Comparison of ENCODE assay signal across 28 cellular contexts in the genomic region with DNA sequence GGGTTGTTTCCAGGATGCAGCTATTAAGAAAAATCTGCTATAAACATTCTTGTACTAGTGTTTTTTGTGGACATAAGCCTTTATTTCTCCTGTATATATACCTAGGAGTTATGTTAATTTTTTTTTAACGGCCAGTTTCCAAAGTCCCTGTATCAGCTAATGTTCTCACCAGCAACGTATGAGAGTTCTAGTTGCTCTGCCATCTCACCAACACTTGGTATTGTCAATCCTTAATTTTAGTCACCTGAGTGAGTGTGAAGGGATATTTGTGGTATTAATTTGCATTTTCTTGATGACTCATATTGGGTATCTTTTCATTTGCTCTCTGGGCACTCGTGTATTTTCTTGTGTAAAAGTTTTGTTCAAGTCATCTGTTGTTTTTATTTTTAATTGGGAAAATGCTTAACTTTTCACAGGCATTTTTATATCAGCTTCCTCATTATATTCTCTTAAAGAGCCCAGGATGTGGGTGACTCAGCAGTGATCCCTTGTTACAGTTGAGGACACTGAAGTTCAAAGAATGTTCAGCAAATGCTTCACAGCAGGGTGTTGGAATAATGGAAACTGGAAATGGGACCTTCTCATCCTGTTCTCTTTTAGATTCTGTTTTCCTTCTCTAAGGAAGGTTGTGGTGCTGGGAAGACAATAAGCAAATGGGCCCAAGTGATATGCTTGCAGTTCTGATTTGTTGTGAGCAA.
DNase-seq lines count a peak whose midpoint lies in the region; ATAC-seq, FAIRE-seq and TF ChIP-seq lines count a peak whose summit lies in the region.
"Had no signal": no experiment of that assay in that cellular context is flagged by ENCODE, and none has a peak within 500 bp of the region (broad histone marks: within the 10 kb centered on the region; RNA-seq: fewer than 3 reads in every experiment).

No MANE protein-coding gene starts in this region.

- peak overlapping the region; percentile 67 for H4K8ac ChIP-seq in H9 (replicated peaks; ENCODE audit: insufficient read length, low read depth, low read length)

- no peaks in the 10 kb centered on the region for H3K79me2 ChIP-seq in H9 (ENCODE audit: insufficient read depth, low read length)

- H3K4me1 ChIP-seq in H9 (ENCODE audit: insufficient read depth, low read length), result peaks cover 9% of the 10 kb centered on the region; the same call in 1 of the 2 replicates
- H3K4me1 ChIP-seq: esophagus muscularis mucosa had no signal

- no peak overlapping the region for H3T11ph ChIP-seq in H9 (ENCODE audit: low read length)

- H4K5ac ChIP-seq in H9 (ENCODE audit: insufficient read length, low read depth, low read length), result no peak overlapping the region

- H3K9me3 Mint-ChIP-seq in H9, result peaks cover 22% of the 10 kb centered on the region in 2 experiments

- no peak overlapping the region for H2BK12ac ChIP-seq in H9 (ENCODE audit: insufficient read length, low read depth, low read length)

- H3K18ac ChIP-seq in H9 (ENCODE audit: insufficient read length, low read depth, low read length), result no peak overlapping the region

- H3K4me1 Mint-ChIP-seq in H9, result peaks cover 35 to 37% of the 10 kb centered on the region in 2 experiments
- H3K4me1 Mint-ChIP-seq: activated CD4-positive, alpha-beta T cell treated with anti-CD3 and anti-CD28 coated beads, Interleukin-2, amount 10 ng/mL, durations not matched to agents 24 days and 14 days; activated CD8-positive, alpha-beta memory T cell treated with anti-CD3 and anti-CD28 coated beads, Interleukin-2, amount 10 ng/mL, durations not matched to agents 7 days and 5 days; activated naive CD4-positive, alpha-beta T cell treated with anti-CD3 and anti-CD28 coated beads, Interleukin-2, amount 50 U/mL, for 24 hours; B cell had no signal

- no peak overlapping the region for H2BK15ac ChIP-seq in H9 (ENCODE audit: low read depth, low read length)

- H2AK5ac ChIP-seq in H9 (ENCODE audit: insufficient read length, low read length), result peak overlapping the region; percentile 21

- no peak for ATAC-seq in HG03354 (IDR thresholded peaks at IDR 0.05; ENCODE audit: poor library complexity, severe bottlenecking, unreplicated experiment)
- ATAC-seq: activated CD8-positive, alpha-beta memory T cell treated with anti-CD3 and anti-CD28 coated beads, Interleukin-2, amount 10 ng/mL, durations not matched to agents 7 days and 5 days; left cardiac atrium; stimulated activated naive CD8-positive, alpha-beta T cell treated with anti-CD3 and anti-CD28 coated beads, Interleukin-15, Interleukin-2, amounts not matched to agents 100 U/mL and 50 U/mL, for 24 hours had no signal

- H3K9me3 ChIP-seq in H9 (ENCODE audit: control insufficient read depth, low read depth, low read length), result no peaks in the 10 kb centered on the region
- H3K9me3 ChIP-seq: esophagus muscularis mucosa had no signal

- no peak overlapping the region for H3K4me2 ChIP-seq in H9 (ENCODE audit: insufficient read depth, insufficient read length, low read length)

- no peak overlapping the region for H2BK20ac ChIP-seq in H9 (ENCODE audit: low read depth, low read length, poor library complexity, severe bottlenecking)

- no peaks in the 10 kb centered on the region for H3K79me1 ChIP-seq in H9 (ENCODE audit: insufficient read depth, low read depth, low read length, poor library complexity, severe bottlenecking)

- peak; percentile 52 for FAIRE-seq in RCC 7860 (lab: Jason Lieb, UNC)

- H3K27ac Mint-ChIP-seq in H9, result no peak overlapping the region; a peak in 1 of 7 replicates
- H3K27ac Mint-ChIP-seq: activated CD4-positive, alpha-beta T cell treated with anti-CD3 and anti-CD28 coated beads, Interleukin-2, amount 10 ng/mL, durations not matched to agents 24 days and 14 days; activated CD8-positive, alpha-beta memory T cell treated with anti-CD3 and anti-CD28 coated beads, Interleukin-2, amount 10 ng/mL, durations not matched to agents 7 days and 5 days; activated naive CD4-positive, alpha-beta T cell treated with anti-CD3 and anti-CD28 coated beads, Interleukin-2, amount 50 U/mL, for 24 hours; B cell had no signal

- no peak overlapping the region for H2BK120ac ChIP-seq in H9 (ENCODE audit: low read depth, low read length, poor library complexity, severe bottlenecking)

- H3K27me3 ChIP-seq in H9 (ENCODE audit: insufficient read depth, low read length), result no peaks in the 10 kb centered on the region
- H3K27me3 ChIP-seq: esophagus muscularis mucosa had no signal

- no peaks in the 10 kb centered on the region for H3K23me2 ChIP-seq in H9 (ENCODE audit: insufficient read length, low read depth, low read length, poor library complexity, severe bottlenecking)

- no peak overlapping the region for H3K9ac ChIP-seq in H9 (ENCODE audit: extremely low read depth, insufficient read length, low read length)

- no peaks in the 10 kb centered on the region for H3K27me3 Mint-ChIP-seq in H9 (ENCODE audit: low read depth)

- DNase-seq in H9 (no peak), RCC 7860 (ENCODE audit: low spot score) (peak; percentile 44), epithelial cell of prostate (ENCODE audit: low read depth, low spot score) (no peak), renal cortical epithelial cell (ENCODE audit: low read depth) (peak; percentile 80), NCI-H2196 treated with DMSO at 0.1 percent for 48 hours (lab: John Stamatoyannopoulos, UW; ENCODE audit: unreplicated experiment) (no peak)
- DNase-seq in central memory CD4-positive, alpha-beta T cell, result no peak
- DNase-seq: activated CD4-positive, alpha-beta T cell treated with anti-CD3 and anti-CD28 coated beads, Interleukin-2, amount 10 ng/mL, durations not matched to agents 24 days and 14 days; activated CD8-positive, alpha-beta memory T cell treated with anti-CD3 and anti-CD28 coated beads, Interleukin-2, amount 10 ng/mL, durations not matched to agents 7 days and 5 days; anterior cingulate cortex; DND-41; effector CD8-positive, alpha-beta T cell; glutamatergic neuron; KG1; left cardiac atrium; mesenchymal stem cell; NCI-H187 treated with DMSO at 0.1 percent for 48 hours; NCI-H345; NCI-H82; nucleus accumbens; SIG-M5; stimulated activated CD4-positive, alpha-beta T cell treated with anti-CD3 and anti-CD28 coated beads, Interleukin-12 subunit alpha, Interleukin-12 subunit beta, amount 100 ng/mL, for 4 hours; stimulated activated CD4-positive, alpha-beta T cell treated with anti-CD3 and anti-CD28 coated beads, Interleukin-4, amount 100 ng/mL, for 4 hours; stimulated activated naive CD8-positive, alpha-beta T cell treated with anti-CD3 and anti-CD28 coated beads, Interleukin-15, Interleukin-2, amounts not matched to agents 100 U/mL and 50 U/mL, for 24 hours had no signal

- no peak overlapping the region for H2AFZ ChIP-seq in H9 (ENCODE audit: low read length)

- H3K14ac ChIP-seq in H9 (ENCODE audit: insufficient read depth, low read length), result no peak overlapping the region

- no peak overlapping the region for H3K4me3 Mint-ChIP-seq in H9
- H3K4me3 Mint-ChIP-seq: activated CD4-positive, alpha-beta T cell treated with anti-CD3 and anti-CD28 coated beads, Interleukin-2, amount 10 ng/mL, durations not matched to agents 24 days and 14 days; activated CD8-positive, alpha-beta memory T cell treated with anti-CD3 and anti-CD28 coated beads, Interleukin-2, amount 10 ng/mL, durations not matched to agents 7 days and 5 days; activated naive CD4-positive, alpha-beta T cell treated with anti-CD3 and anti-CD28 coated beads, Interleukin-2, amount 50 U/mL, for 24 hours; B cell had no signal

- H4K91ac ChIP-seq in H9 (ENCODE audit: insufficient read length, low read depth, low read length), result no peak overlapping the region

- no peak overlapping the region for H2BK5ac ChIP-seq in H9 (ENCODE audit: insufficient read length, low read length)

- no peak overlapping the region for H3K56ac ChIP-seq in H9 (ENCODE audit: insufficient read length, low read depth, low read length)

- H4K20me1 ChIP-seq in H9 (ENCODE audit: control insufficient read depth, insufficient read depth, insufficient read length), result no peaks in the 10 kb centered on the region

- H3K36me3 Mint-ChIP-seq in H9 (ENCODE audit: insufficient read depth in 1 of 3, low read depth in 3 of 3), result peaks cover 3 to 25% (median 17%) of the 10 kb centered on the region in 3 experiments; a peak in 6 of 7 replicates
- H3K36me3 Mint-ChIP-seq: activated CD8-positive, alpha-beta memory T cell treated with anti-CD3 and anti-CD28 coated beads, Interleukin-2, amount 10 ng/mL, durations not matched to agents 7 days and 5 days; activated naive CD4-positive, alpha-beta T cell treated with anti-CD3 and anti-CD28 coated beads, Interleukin-2, amount 50 U/mL, for 24 hours had no signal

- no peak overlapping the region for H3K4ac ChIP-seq in H9 (ENCODE audit: low read depth, low read length)

- H3K23ac ChIP-seq in H9 (ENCODE audit: insufficient read length, low read depth, low read length), result no peak overlapping the region

- no peak overlapping the region for H3K27ac ChIP-seq in H9 (ENCODE audit: insufficient read length, low read depth, low read length)
- peak overlapping the region; percentile 91 for H3K27ac ChIP-seq in epithelial cell of prostate
- H3K27ac ChIP-seq: esophagus muscularis mucosa, VCaP had no signal

- no peak for TF ChIP-seq CTCF in H9 (conservative IDR thresholded peaks at IDR 0.05)

- no CpG with 5 or more reads among the region's 3 CpGs for WGBS in H9 (ENCODE audit: extremely low coverage, insufficient read length, low lambda C conversion rate)

Comparison
In these comparisons a context has a peak if more than half of its experiments do, and no peak if none do; other contexts are left out.
1. DNase-seq: peak in RCC 7860 (single experiment) and renal cortical epithelial cell (single experiment); none in H9 (single experiment), epithelial cell of prostate (single experiment), NCI-H2196 treated with DMSO at 0.1 percent for 48 hours (single experiment) and central memory CD4-positive, alpha-beta T cell (single experiment).